29 cellular contexts compared by ENCODE assay signal in genomic region chr7:35334511-35334910, GRCh38.
DNase-seq lines count a peak whose midpoint lies in the region; ATAC-seq and TF ChIP-seq lines count a peak whose summit lies in the region.
"Had no signal": no experiment of that assay in that cellular context is flagged by ENCODE, and none has a peak within 500 bp of the region (broad histone marks: within the 10 kb centered on the region; RNA-seq: fewer than 3 reads in every experiment).

No MANE protein-coding gene starts in this region.

- no peak for TF ChIP-seq CTCF in kidney epithelial cell (IDR thresholded peaks at IDR 0.05; ENCODE audit: insufficient read depth, low read length, poor library complexity, severe bottlenecking)
- TF ChIP-seq CTCF in GM13976 (IDR thresholded peaks at IDR 0.05; ENCODE audit: borderline replicate concordance, control extremely low read depth, extremely low read depth, insufficient read depth, missing control alignments), result no peak
- TF ChIP-seq CTCF in gastroesophageal sphincter (IDR thresholded peaks at IDR 0.05), result no peak

- peaks cover 13% of the 10 kb centered on the region; the same call in 1 of the 2 replicates for H3K27me3 ChIP-seq in SJCRH30
- peaks cover 3% of the 10 kb centered on the region for H3K27me3 ChIP-seq in kidney epithelial cell (ENCODE audit: control insufficient read depth, insufficient read depth, low read length)
- H3K27me3 ChIP-seq in gastroesophageal sphincter, result no peaks in the 10 kb centered on the region

- WGBS in gastroesophageal sphincter (ENCODE audit: low coverage in 1 of 2), 2 donors, result 42 to 69% methylated on average over 2 to 3 of the region's 3 CpGs

- TF ChIP-seq EP300 in gastroesophageal sphincter (IDR thresholded peaks at IDR 0.05), result no peak

- no peak for TF ChIP-seq POLR2A in gastroesophageal sphincter (IDR thresholded peaks at IDR 0.05)

- H3K4me1 ChIP-seq in SJCRH30, result no peaks in the 10 kb centered on the region
- no peaks in the 10 kb centered on the region for H3K4me1 ChIP-seq in gastroesophageal sphincter
- H3K4me1 ChIP-seq: Caco-2 had no signal

- H3K9me3 ChIP-seq in SJCRH30 (replicated peaks) (no peaks in the 10 kb centered on the region), gastroesophageal sphincter (no peaks in the 10 kb centered on the region)
- H3K9me3 ChIP-seq: Caco-2 had no signal

- in situ Hi-C loops in ACHN (cut with HindIII; ENCODE audit: low pct_ligation_motif_present, low pct_unique_long_range_greater_than_20kb, low sequenced_read_pairs), result loop anchor here (25.0 kb wide), 1 partner anchor 103 kb away; no protein-coding TSS in a partner anchor
- in situ Hi-C loops in GM13976 (cut with MboI; ENCODE audit: low sequenced_read_pairs, unreplicated experiment), result no loop called here

- DNase-seq in ACHN, result peak; percentile 41
- DNase-seq in ELR (ENCODE audit: low read depth), result peak; percentile 41
- DNase-seq in SJCRH30, result peak; percentile 14 to 22
- peak; percentile 14 for DNase-seq in kidney epithelial cell (ENCODE audit: low read depth)
- DNase-seq in GM13976 (ENCODE audit: low spot score), result no peak
- no peak for DNase-seq in activated CD4-positive, CD25-positive, alpha-beta regulatory T cell treated with anti-CD3 and anti-CD28 coated beads, Interleukin-2, amount 50 U/mL, for 72 hours
- DNase-seq: activated CD4-positive, alpha-beta T cell treated with anti-CD3 and anti-CD28 coated beads for 4 hours; activated gamma-delta T cell; activated naive CD8-positive, alpha-beta T cell treated with anti-CD3 and anti-CD28 coated beads, Interleukin-2, amount 10 ng/mL, durations not matched to agents 7 days and 5 days; activated T-cell treated with anti-CD3 and anti-CD28 coated beads, Interleukin-2, amount 50 U/mL, for 24 hours; C1 segment of cervical spinal cord; Caco-2; glutamatergic neuron; GOT3; HFFc6; Kasumi-1; kidney; NCI-H1092; NCI-H187 treated with DMSO at 0.1 percent for 48 hours; NCI-H226; nephron progenitor cell; right cardiac atrium; stimulated activated naive B cell treated with anti-CD40 and anti-IgM and Interleukin-4, amounts not matched to agents 10 μg/mL and 1 μg/mL and 100 μg/mL, for 72 hours; T-helper 17 cell had no signal

- H3K4me3 ChIP-seq in SJCRH30, result no peak overlapping the region
- H3K4me3 ChIP-seq in kidney epithelial cell (ENCODE audit: low read depth, low read length), result no peak overlapping the region
- H3K4me3 ChIP-seq in gastroesophageal sphincter, result no peak overlapping the region
- H3K4me3 ChIP-seq: lung had no signal

- no peak overlapping the region for H3K27ac ChIP-seq in SJCRH30
- no peak overlapping the region for H3K27ac ChIP-seq in gastroesophageal sphincter
- H3K27ac ChIP-seq: HL-60 had no signal

- ATAC-seq in gastroesophageal sphincter (no peak), GM18868 (IDR thresholded peaks at IDR 0.05; ENCODE audit: unreplicated experiment) (no peak)
- ATAC-seq: right cardiac atrium; SK-N-SH treated with all-trans-retinoic acid at 6 μM for 48 hours; stimulated activated naive B cell treated with anti-CD40 and anti-IgM and Interleukin-4, amounts not matched to agents 10 μg/mL and 1 μg/mL and 100 μg/mL, for 72 hours; T-helper 17 cell had no signal

- no peaks in the 10 kb centered on the region for H3K36me3 ChIP-seq in SJCRH30
- H3K36me3 ChIP-seq in kidney epithelial cell (ENCODE audit: control insufficient read depth, insufficient read depth, low read length), result no peaks in the 10 kb centered on the region
- no peaks in the 10 kb centered on the region for H3K36me3 ChIP-seq in gastroesophageal sphincter

Comparison
In these comparisons a context has a peak if more than half of its experiments do, and no peak if none do; other contexts are left out.
1. DNase-seq: peak in ACHN (single experiment), ELR (single experiment), SJCRH30 (2 of 2) and kidney epithelial cell (single experiment); none in GM13976 (single experiment) and activated CD4-positive, CD25-positive, alpha-beta regulatory T cell treated with anti-CD3 and anti-CD28 coated beads, Interleukin-2, amount 50 U/mL, for 72 hours (single experiment).